Comparison of ENCODE assay signal across 1 cellular context in the genomic region with DNA sequence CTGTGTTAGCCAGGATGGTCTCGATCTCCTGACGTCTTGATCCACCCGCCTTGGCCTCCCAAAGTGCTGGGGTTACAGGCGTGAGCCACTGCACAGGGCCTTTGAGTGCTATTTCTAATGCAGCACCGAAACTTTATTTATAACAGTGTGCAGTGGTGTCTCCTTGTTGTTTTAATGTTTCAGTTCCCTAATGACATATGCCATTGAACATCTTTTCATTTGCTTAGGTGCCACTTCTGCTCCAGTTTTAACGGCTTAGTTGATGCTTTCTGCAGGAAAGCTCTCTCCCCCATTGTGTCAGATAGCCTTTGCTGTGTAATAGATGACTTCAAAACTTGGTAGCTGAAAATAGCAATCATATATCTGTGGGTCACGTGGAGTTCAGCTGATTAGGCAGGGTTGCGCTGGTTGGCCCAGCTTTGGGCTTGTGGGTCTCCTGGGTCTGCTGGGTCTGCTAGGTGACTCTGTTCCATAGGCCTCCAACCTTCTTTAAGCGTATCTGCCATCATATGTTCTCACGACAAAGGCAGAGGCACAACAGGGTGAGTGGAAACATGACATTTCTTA.
TF ChIP-seq lines count a peak whose summit lies in the region.

No MANE protein-coding gene starts in this region.

TF ChIP-seq in GM12878, 131 proteins besides CTCF, POLR2A, EP300 and RAD21 (continued from another document):
- TF ChIP-seq USF1 (IDR thresholded peaks at IDR 0.05; ENCODE audit: borderline replicate concordance, extremely low read length, insufficient read depth, low read depth, low read length) (peak; percentile 21), CBFB (IDR thresholded peaks at IDR 0.05; ENCODE audit: low read depth) (no peak), ZBTB40 (IDR thresholded peaks at IDR 0.05; ENCODE audit: borderline replicate concordance) (peak; percentile 92), MEF2A (IDR thresholded peaks at IDR 0.05; ENCODE audit: insufficient read depth, low read depth, low read length) (peak; percentile 72; the same call in 1 of the 2 replicates), RUNX3 (IDR thresholded peaks at IDR 0.05; ENCODE audit: low read length) (peak; percentile 37; the same call in 1 of the 2 replicates), RBBP5 (conservative IDR thresholded peaks at IDR 0.05) (no peak), IRF4 (IDR thresholded peaks at IDR 0.05; ENCODE audit: low read depth, low read length) (peak; percentile 47; the same call in 1 of the 2 replicates)
- TF ChIP-seq, protein P1, sequence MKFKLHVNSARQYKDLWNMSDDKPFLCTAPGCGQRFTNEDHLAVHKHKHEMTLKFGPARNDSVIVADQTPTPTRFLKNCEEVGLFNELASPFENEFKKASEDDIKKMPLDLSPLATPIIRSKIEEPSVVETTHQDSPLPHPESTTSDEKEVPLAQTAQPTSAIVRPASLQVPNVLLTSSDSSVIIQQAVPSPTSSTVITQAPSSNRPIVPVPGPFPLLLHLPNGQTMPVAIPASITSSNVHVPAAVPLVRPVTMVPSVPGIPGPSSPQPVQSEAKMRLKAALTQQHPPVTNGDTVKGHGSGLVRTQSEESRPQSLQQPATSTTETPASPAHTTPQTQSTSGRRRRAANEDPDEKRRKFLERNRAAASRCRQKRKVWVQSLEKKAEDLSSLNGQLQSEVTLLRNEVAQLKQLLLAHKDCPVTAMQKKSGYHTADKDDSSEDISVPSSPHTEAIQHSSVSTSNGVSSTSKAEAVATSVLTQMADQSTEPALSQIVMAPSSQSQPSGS (IDR thresholded peaks at IDR 0.05; ENCODE audit: low read length) = peak; percentile 41; the same call in 1 of the 2 replicates
